ENCODE assay signal across 24 cellular contexts in the genomic region with DNA sequence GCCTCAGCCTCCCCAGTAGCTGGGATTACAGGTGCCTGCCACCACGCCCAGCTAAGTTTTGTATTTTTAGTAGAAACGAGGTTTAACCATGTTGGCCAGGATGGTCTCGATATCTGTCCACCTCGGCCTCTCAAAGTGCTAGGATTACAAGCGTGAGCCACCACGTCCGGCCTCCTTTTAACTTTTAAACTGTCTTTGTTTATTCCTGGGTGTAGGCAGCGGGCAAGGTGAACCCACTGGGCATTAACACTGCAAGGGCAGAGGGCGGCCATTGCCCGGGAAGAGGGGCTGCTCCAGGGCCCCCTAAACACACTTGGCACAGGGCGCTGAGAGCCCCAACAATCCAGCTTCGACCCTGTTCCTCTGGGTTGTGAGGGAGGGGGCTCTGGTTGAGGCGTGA.
DNase-seq lines count a peak whose midpoint lies in the region; ATAC-seq and TF ChIP-seq lines count a peak whose summit lies in the region.
"Had no signal": no experiment of that assay in that cellular context is flagged by ENCODE, and none has a peak within 500 bp of the region (broad histone marks: within the 10 kb centered on the region; RNA-seq: fewer than 3 reads in every experiment).

No MANE protein-coding gene starts in this region.

- CTCF ChIA-PET in SK-N-SH (lab: Yijun Ruan, JAX) = no interaction called here

- H3K27ac ChIP-seq in coronary artery (no peak overlapping the region), osteoblast (ENCODE audit: low read depth, low read length) (no peak overlapping the region), SK-N-SH (ENCODE audit: low read depth in 2 of 2, low read length in 1 of 2) (no peak overlapping the region)
- H3K27ac ChIP-seq: BLaER1 had no signal

- H3K9me2 ChIP-seq in SK-N-SH = no peaks in the 10 kb centered on the region

- intact Hi-C loops in cardiac septum (cut with DNase I) (no loop called here), Right ventricle myocardium inferior (cut with DNase I) (no loop called here)

- 32% methylated on average over 11 of the region's 13 CpGs for WGBS in SK-N-SH (ENCODE audit: low lambda C conversion rate)

- peaks cover 3% of the 10 kb centered on the region for H3K9me3 ChIP-seq in osteoblast (ENCODE audit: low read depth, low read length)
- H3K9me3 ChIP-seq in SK-N-SH = no peaks in the 10 kb centered on the region
- H3K9me3 ChIP-seq: BLaER1 had no signal

- TF ChIP-seq POLR2A in erythroblast (IDR thresholded peaks at IDR 0.05; ENCODE audit: low read length) = no peak

- no peak for TF ChIP-seq RAD21 in SK-N-SH (IDR thresholded peaks at IDR 0.05; ENCODE audit: low read length)

- H3K4me3 ChIP-seq in coronary artery (no peak overlapping the region), osteoblast (ENCODE audit: insufficient read depth, low read length) (no peak overlapping the region), SK-N-SH (ENCODE audit: low read depth in 2 of 2, low read length in 1 of 2) (no peak overlapping the region)
- H3K4me3 ChIP-seq: BLaER1, GM12878 had no signal

- no peaks in the 10 kb centered on the region for H3F3A ChIP-seq in SK-N-SH (replicated peaks; ENCODE audit: insufficient read depth)

- no peak for ATAC-seq in Right ventricle myocardium inferior
- ATAC-seq: GM12878 had no signal

- no peak overlapping the region for H2AFZ ChIP-seq in osteoblast (ENCODE audit: low read length)
- no peak overlapping the region for H2AFZ ChIP-seq in SK-N-SH (ENCODE audit: low read depth)

- H3K9ac ChIP-seq in SK-N-SH = no peak overlapping the region
- H3K9ac ChIP-seq: BLaER1 had no signal

- POLR2A ChIA-PET in SK-N-SH (lab: Yijun Ruan, JAX) = no interaction called here

- H4K20me1 ChIP-seq in osteoblast (ENCODE audit: insufficient read depth, low read length) (no peaks in the 10 kb centered on the region), SK-N-SH (ENCODE audit: insufficient read depth) (no peaks in the 10 kb centered on the region)
- H4K20me1 ChIP-seq: BLaER1 had no signal

- H3K4me1 ChIP-seq in osteoblast (ENCODE audit: insufficient read depth, low read length) (no peaks in the 10 kb centered on the region), SK-N-SH (ENCODE audit: control insufficient read depth in 1 of 2, insufficient read depth in 2 of 2, low read depth in 1 of 2, low read length in 1 of 2) (peaks cover 0 to 8% of the 10 kb centered on the region in 2 experiments; a peak in 1 of 4 replicates)
- H3K4me1 ChIP-seq: BE2C had no signal

- H3K4me2 ChIP-seq in osteoblast (ENCODE audit: insufficient read depth, low read length) (no peak overlapping the region), SK-N-SH (no peak overlapping the region)
- H3K4me2 ChIP-seq: BLaER1 had no signal

- H3K27me3 ChIP-seq in osteoblast (ENCODE audit: insufficient read depth, low read length) (no peaks in the 10 kb centered on the region), SK-N-SH (ENCODE audit: insufficient read depth) (no peaks in the 10 kb centered on the region; the same call in 1 of the 2 replicates)
- H3K27me3 ChIP-seq: BE2C, BLaER1 had no signal

- no peak for TF ChIP-seq CTCF in coronary artery (IDR thresholded peaks at IDR 0.05)
- TF ChIP-seq CTCF in osteoblast (IDR thresholded peaks at IDR 0.05; ENCODE audit: extremely low read depth, low read depth, low read length) = no peak
- TF ChIP-seq CTCF in SK-N-SH (IDR thresholded peaks at IDR 0.05) = no peak

- TF ChIP-seq EP300 in SK-N-SH (IDR thresholded peaks at IDR 0.05; ENCODE audit: borderline replicate concordance in 1 of 2, low read depth in 1 of 2, low read length in 1 of 2) = no peak

- H3K36me3 ChIP-seq in osteoblast (ENCODE audit: insufficient read depth, low read length) (no peaks in the 10 kb centered on the region), SK-N-SH (replicated peaks in 1 of 2; ENCODE audit: control insufficient read depth in 1 of 2, insufficient read depth in 2 of 2, low read length in 1 of 2) (no peaks in the 10 kb centered on the region)
- H3K36me3 ChIP-seq: BE2C, BLaER1 had no signal

- H3K79me2 ChIP-seq in osteoblast (ENCODE audit: insufficient read depth, low read length) = no peaks in the 10 kb centered on the region
- H3K79me2 ChIP-seq in SK-N-SH (ENCODE audit: insufficient read depth) = no peaks in the 10 kb centered on the region

- DNase-seq in cardiac septum (ENCODE audit: low spot score) (peak; percentile 35), Right ventricle myocardium inferior (ENCODE audit: missing footprints) (no peak), coronary artery (ENCODE audit: low spot score) (peak; percentile 65), osteoblast (ENCODE audit: insufficient read length, low spot score, missing footprints) (peak; percentile 47), ureter (ENCODE audit: low spot score) (no peak), SK-N-SH (no peak), erythroblast (lab: John Stamatoyannopoulos, UW) (no peak)
- DNase-seq: 8988T; ACHN; BE2C; C1 segment of cervical spinal cord; CD4-positive, alpha-beta memory T cell; CD4-positive, CD25-positive, alpha-beta regulatory T cell; CD8-positive, alpha-beta memory T cell; COR-L47; DMS 273 treated with DMSO at 0.1 percent for 48 hours; DMS153; DMS53; DMS79; DND-41; EL; GDM1 had no signal

TF ChIP-seq in SK-N-SH, 30 proteins besides CTCF, POLR2A, EP300 and RAD21:
- TF ChIP-seq, protein P1, sequence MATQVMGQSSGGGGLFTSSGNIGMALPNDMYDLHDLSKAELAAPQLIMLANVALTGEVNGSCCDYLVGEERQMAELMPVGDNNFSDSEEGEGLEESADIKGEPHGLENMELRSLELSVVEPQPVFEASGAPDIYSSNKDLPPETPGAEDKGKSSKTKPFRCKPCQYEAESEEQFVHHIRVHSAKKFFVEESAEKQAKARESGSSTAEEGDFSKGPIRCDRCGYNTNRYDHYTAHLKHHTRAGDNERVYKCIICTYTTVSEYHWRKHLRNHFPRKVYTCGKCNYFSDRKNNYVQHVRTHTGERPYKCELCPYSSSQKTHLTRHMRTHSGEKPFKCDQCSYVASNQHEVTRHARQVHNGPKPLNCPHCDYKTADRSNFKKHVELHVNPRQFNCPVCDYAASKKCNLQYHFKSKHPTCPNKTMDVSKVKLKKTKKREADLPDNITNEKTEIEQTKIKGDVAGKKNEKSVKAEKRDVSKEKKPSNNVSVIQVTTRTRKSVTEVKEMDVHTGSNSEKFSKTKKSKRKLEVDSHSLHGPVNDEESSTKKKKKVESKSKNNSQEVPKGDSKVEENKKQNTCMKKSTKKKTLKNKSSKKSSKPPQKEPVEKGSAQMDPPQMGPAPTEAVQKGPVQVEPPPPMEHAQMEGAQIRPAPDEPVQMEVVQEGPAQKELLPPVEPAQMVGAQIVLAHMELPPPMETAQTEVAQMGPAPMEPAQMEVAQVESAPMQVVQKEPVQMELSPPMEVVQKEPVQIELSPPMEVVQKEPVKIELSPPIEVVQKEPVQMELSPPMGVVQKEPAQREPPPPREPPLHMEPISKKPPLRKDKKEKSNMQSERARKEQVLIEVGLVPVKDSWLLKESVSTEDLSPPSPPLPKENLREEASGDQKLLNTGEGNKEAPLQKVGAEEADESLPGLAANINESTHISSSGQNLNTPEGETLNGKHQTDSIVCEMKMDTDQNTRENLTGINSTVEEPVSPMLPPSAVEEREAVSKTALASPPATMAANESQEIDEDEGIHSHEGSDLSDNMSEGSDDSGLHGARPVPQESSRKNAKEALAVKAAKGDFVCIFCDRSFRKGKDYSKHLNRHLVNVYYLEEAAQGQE (IDR thresholded peaks at IDR 0.05; ENCODE audit: low read depth, low read length) = no peak
- TF ChIP-seq GATA2 (CRISPR knock-in tag; IDR thresholded peaks at IDR 0.05) (no peak), RCOR1 (IDR thresholded peaks at IDR 0.05; ENCODE audit: low read length) (no peak), EZH2phosphoT487 (IDR thresholded peaks at IDR 0.05; ENCODE audit: borderline replicate concordance, low read depth) (no peak), NFIC (IDR thresholded peaks at IDR 0.05; ENCODE audit: borderline replicate concordance) (no peak), FOSL2 (IDR thresholded peaks at IDR 0.05; ENCODE audit: borderline replicate concordance, low read depth) (no peak), YY1 (IDR thresholded peaks at IDR 0.05; ENCODE audit: low read depth) (no peak), FOXJ3 (CRISPR knock-in tag; IDR thresholded peaks at IDR 0.05) (no peak)
- TF ChIP-seq, protein P2, sequence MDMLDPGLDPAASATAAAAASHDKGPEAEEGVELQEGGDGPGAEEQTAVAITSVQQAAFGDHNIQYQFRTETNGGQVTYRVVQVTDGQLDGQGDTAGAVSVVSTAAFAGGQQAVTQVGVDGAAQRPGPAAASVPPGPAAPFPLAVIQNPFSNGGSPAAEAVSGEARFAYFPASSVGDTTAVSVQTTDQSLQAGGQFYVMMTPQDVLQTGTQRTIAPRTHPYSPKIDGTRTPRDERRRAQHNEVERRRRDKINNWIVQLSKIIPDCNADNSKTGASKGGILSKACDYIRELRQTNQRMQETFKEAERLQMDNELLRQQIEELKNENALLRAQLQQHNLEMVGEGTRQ (IDR thresholded peaks at IDR 0.05; ENCODE audit: borderline replicate concordance, low read depth, low read length) = no peak
- TF ChIP-seq, protein P3, sequence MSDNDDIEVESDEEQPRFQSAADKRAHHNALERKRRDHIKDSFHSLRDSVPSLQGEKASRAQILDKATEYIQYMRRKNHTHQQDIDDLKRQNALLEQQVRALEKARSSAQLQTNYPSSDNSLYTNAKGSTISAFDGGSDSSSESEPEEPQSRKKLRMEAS (IDR thresholded peaks at IDR 0.05; ENCODE audit: low read depth) = no peak

Comparison
In these comparisons a context has a peak if more than half of its experiments do, and no peak if none do; other contexts are left out.
1. DNase-seq: peak in cardiac septum (single experiment), coronary artery (single experiment) and osteoblast (single experiment); none in Right ventricle myocardium inferior (single experiment), ureter (single experiment), SK-N-SH (single experiment) and erythroblast (0 of 2).